ENCODE assay signal across 19 cellular contexts in genomic region chr2:201933792-201934229, GRCh38.
DNase-seq lines count a peak whose midpoint lies in the region; ATAC-seq and TF ChIP-seq lines count a peak whose summit lies in the region.
"Had no signal": no experiment of that assay in that cellular context is flagged by ENCODE, and none has a peak within 500 bp of the region (broad histone marks: within the 10 kb centered on the region; RNA-seq: fewer than 3 reads in every experiment).

No MANE protein-coding gene starts in this region.

- CTCF ChIA-PET in activated CD8-positive, alpha-beta memory T cell treated with anti-CD3 and anti-CD28 coated beads, Interleukin-2, amount 10 ng/mL, durations not matched to agents 7 days and 5 days (lab: Charles Lee): no interaction called here

- H3K36me3 Mint-ChIP-seq in activated CD8-positive, alpha-beta memory T cell treated with anti-CD3 and anti-CD28 coated beads, Interleukin-2, amount 10 ng/mL, durations not matched to agents 7 days and 5 days: no peaks in the 10 kb centered on the region
- H3K36me3 Mint-ChIP-seq: memory B cell; stimulated activated effector memory CD8-positive, alpha-beta T cell treated with anti-CD3 and anti-CD28 coated beads, Interleukin-12 subunit alpha, Interleukin-12 subunit beta, amount 100 ng/mL, for 72 hours had no signal

- H3K4me1 Mint-ChIP-seq in activated CD8-positive, alpha-beta memory T cell treated with anti-CD3 and anti-CD28 coated beads, Interleukin-2, amount 10 ng/mL, durations not matched to agents 7 days and 5 days: no peaks in the 10 kb centered on the region
- H3K4me1 Mint-ChIP-seq: B cell; memory B cell; stimulated activated effector memory CD8-positive, alpha-beta T cell treated with anti-CD3 and anti-CD28 coated beads, Interleukin-12 subunit alpha, Interleukin-12 subunit beta, amount 100 ng/mL, for 72 hours had no signal

- no peak overlapping the region for H3K4me3 ChIP-seq in astrocyte of the spinal cord (ENCODE audit: low read depth, low read length)
- H3K4me3 ChIP-seq: GM12878, K562, uterus had no signal

- H3K27me3 Mint-ChIP-seq in activated CD8-positive, alpha-beta memory T cell treated with anti-CD3 and anti-CD28 coated beads, Interleukin-2, amount 10 ng/mL, durations not matched to agents 7 days and 5 days: peaks cover 8% of the 10 kb centered on the region

- no peak overlapping the region for H3K27ac Mint-ChIP-seq in activated CD8-positive, alpha-beta memory T cell treated with anti-CD3 and anti-CD28 coated beads, Interleukin-2, amount 10 ng/mL, durations not matched to agents 7 days and 5 days
- H3K27ac Mint-ChIP-seq: activated naive CD8-positive, alpha-beta T cell; B cell; memory B cell; stimulated activated effector memory CD8-positive, alpha-beta T cell treated with anti-CD3 and anti-CD28 coated beads, Interleukin-12 subunit alpha, Interleukin-12 subunit beta, amount 100 ng/mL, for 72 hours had no signal

- DNase-seq in AG08395 (ENCODE audit: low spot score) (peak; percentile 48), M059J (ENCODE audit: low read depth) (peak; percentile 71), astrocyte of the spinal cord (ENCODE audit: low read depth, low spot score) (peak; percentile 57), midbrain (lab: John Stamatoyannopoulos, UW) (peak; percentile 5), NOMO-1 treated with dmso at 0.1 percent for 144 hours (lab: John Stamatoyannopoulos, UW; ENCODE audit: unreplicated experiment) (no peak)
- DNase-seq in activated CD8-positive, alpha-beta memory T cell treated with anti-CD3 and anti-CD28 coated beads, Interleukin-2, amount 10 ng/mL, durations not matched to agents 7 days and 5 days: no peak
- DNase-seq: activated CD8-positive, alpha-beta memory T cell treated with anti-CD3 and anti-CD28 coated beads, Interleukin-2, amount 50 U/mL, for 48 hours; DMS79 treated with DMSO at 0.1 percent for 48 hours; NCI-H1694 treated with DMSO at 0.1 percent for 48 hours; stimulated activated CD4-positive, alpha-beta T cell treated with anti-CD3 and anti-CD28 coated beads, Interleukin-4, amount 100 ng/mL, for 24 hours; uterus had no signal

- TF ChIP-seq CTCF in astrocyte of the spinal cord (IDR thresholded peaks at IDR 0.05; ENCODE audit: low read depth, low read length): no peak

- peaks cover 3% of the 10 kb centered on the region for H3K9me3 Mint-ChIP-seq in activated CD8-positive, alpha-beta memory T cell treated with anti-CD3 and anti-CD28 coated beads, Interleukin-2, amount 10 ng/mL, durations not matched to agents 7 days and 5 days (ENCODE audit: low read depth)

- H3K4me3 Mint-ChIP-seq in activated CD8-positive, alpha-beta memory T cell treated with anti-CD3 and anti-CD28 coated beads, Interleukin-2, amount 10 ng/mL, durations not matched to agents 7 days and 5 days: no peak overlapping the region
- H3K4me3 Mint-ChIP-seq: activated naive CD8-positive, alpha-beta T cell; B cell; memory B cell; stimulated activated effector memory CD8-positive, alpha-beta T cell treated with anti-CD3 and anti-CD28 coated beads, Interleukin-12 subunit alpha, Interleukin-12 subunit beta, amount 100 ng/mL, for 72 hours had no signal

- in situ Hi-C loops in astrocyte of the spinal cord (cut with HindIII; ENCODE audit: low sequenced_read_pairs): no loop called here

- ATAC-seq in activated CD8-positive, alpha-beta memory T cell treated with anti-CD3 and anti-CD28 coated beads, Interleukin-2, amount 10 ng/mL, durations not matched to agents 7 days and 5 days: no peak
- ATAC-seq in HG02885 (IDR thresholded peaks at IDR 0.05; ENCODE audit: poor library complexity, unreplicated experiment): no peak
- ATAC-seq in HG03097 (IDR thresholded peaks at IDR 0.05; ENCODE audit: low FRiP score, unreplicated experiment): no peak
- ATAC-seq: GM12878; K562; stimulated activated effector memory CD8-positive, alpha-beta T cell treated with anti-CD3 and anti-CD28 coated beads, Interleukin-12 subunit alpha, Interleukin-12 subunit beta, amount 100 ng/mL, for 72 hours had no signal

Comparison
In these comparisons a context has a peak if more than half of its experiments do, and no peak if none do; other contexts are left out.
1. DNase-seq: peak in AG08395 (single experiment), M059J (single experiment), astrocyte of the spinal cord (single experiment) and midbrain (single experiment); none in activated CD8-positive, alpha-beta memory T cell treated with anti-CD3 and anti-CD28 coated beads, Interleukin-2, amount 10 ng/mL, durations not matched to agents 7 days and 5 days (single experiment) and NOMO-1 treated with dmso at 0.1 percent for 144 hours (single experiment).